19 cellular contexts compared by ENCODE assay signal in genomic region chr2:223908304-223909047, GRCh38. TPM values are rescaled to one million over a fixed set of nuclear protein-coding genes. Genes with fewer than 3 reads are reported as not detected.
DNase-seq lines count a peak whose midpoint lies in the region; ATAC-seq and TF ChIP-seq lines count a peak whose summit lies in the region.
"Had no signal": no experiment of that assay in that cellular context is flagged by ENCODE, and none has a peak within 500 bp of the region (broad histone marks: within the 10 kb centered on the region; RNA-seq: fewer than 3 reads in every experiment).

No MANE protein-coding gene starts in this region.

- H3K9me3 Mint-ChIP-seq in activated T-cell treated with anti-CD3 and anti-CD28 coated beads, Interleukin-2, amount 50 U/mL, for 24 hours: no peaks in the 10 kb centered on the region
- no peaks in the 10 kb centered on the region for H3K9me3 Mint-ChIP-seq in IgD-negative memory B cell
- H3K9me3 Mint-ChIP-seq in stimulated activated memory B cell treated with anti-CD40 and anti-IgM and Interleukin-4, amounts not matched to agents 10 μg/mL and 1 μg/mL and 100 μg/mL, for 72 hours: no peaks in the 10 kb centered on the region
- H3K9me3 Mint-ChIP-seq: CD8-positive, alpha-beta memory T cell had no signal

- ATAC-seq in left lung (peak; percentile 65), GM18505 (IDR thresholded peaks at IDR 0.05; ENCODE audit: unreplicated experiment) (no peak)
- peak; percentile 54 for ATAC-seq in stimulated activated memory B cell treated with anti-CD40 and anti-IgM and Interleukin-4, amounts not matched to agents 10 μg/mL and 1 μg/mL and 100 μg/mL, for 72 hours
- ATAC-seq: Panc1 had no signal

- no peaks in the 10 kb centered on the region for H3K27me3 Mint-ChIP-seq in activated T-cell treated with anti-CD3 and anti-CD28 coated beads, Interleukin-2, amount 50 U/mL, for 24 hours
- H3K27me3 Mint-ChIP-seq in IgD-negative memory B cell: no peaks in the 10 kb centered on the region
- H3K27me3 Mint-ChIP-seq in stimulated activated memory B cell treated with anti-CD40 and anti-IgM and Interleukin-4, amounts not matched to agents 10 μg/mL and 1 μg/mL and 100 μg/mL, for 72 hours: no peaks in the 10 kb centered on the region
- H3K27me3 Mint-ChIP-seq: CD8-positive, alpha-beta memory T cell had no signal

- H3K27ac ChIP-seq in left lung: peak overlapping the region in 1 of 2 donors; percentile 15
- H3K27ac ChIP-seq: ascending aorta, left ventricle myocardium inferior, psoas muscle had no signal

- peaks cover 46% of the 10 kb centered on the region for H3K36me3 Mint-ChIP-seq in activated T-cell treated with anti-CD3 and anti-CD28 coated beads, Interleukin-2, amount 50 U/mL, for 24 hours (ENCODE audit: low read depth)
- H3K36me3 Mint-ChIP-seq in IgD-negative memory B cell: peaks cover 2% of the 10 kb centered on the region
- peaks cover 47% of the 10 kb centered on the region for H3K36me3 Mint-ChIP-seq in stimulated activated memory B cell treated with anti-CD40 and anti-IgM and Interleukin-4, amounts not matched to agents 10 μg/mL and 1 μg/mL and 100 μg/mL, for 72 hours

- H3K27me3 ChIP-seq in left lung: no peaks in the 10 kb centered on the region
- H3K27me3 ChIP-seq: ascending aorta, spleen had no signal

- peaks cover 0 to 19% of the 10 kb centered on the region in 2 donors for H3K4me1 ChIP-seq in left lung

- H3K27ac Mint-ChIP-seq in activated T-cell treated with anti-CD3 and anti-CD28 coated beads, Interleukin-2, amount 50 U/mL, for 24 hours: peak overlapping the region; percentile 6
- peak overlapping the region in 2 of 3 donors; percentile 64 to 72 for H3K27ac Mint-ChIP-seq in IgD-negative memory B cell
- H3K27ac Mint-ChIP-seq in stimulated activated memory B cell treated with anti-CD40 and anti-IgM and Interleukin-4, amounts not matched to agents 10 μg/mL and 1 μg/mL and 100 μg/mL, for 72 hours: peak overlapping the region; percentile 80

- TF ChIP-seq CTCF in left lung (IDR thresholded peaks at IDR 0.05) (no peak), foreskin fibroblast (IDR thresholded peaks at IDR 0.05; ENCODE audit: low read depth, low read length) (no peak)

- no peak for DNase-seq in activated T-cell treated with anti-CD3 and anti-CD28 coated beads, Interleukin-2, amount 50 U/mL, for 24 hours
- DNase-seq in activated T-cell treated with anti-CD3 and anti-CD28 coated beads, Interleukin-2, amount 50 U/mL, for 48 hours: no peak
- DNase-seq in left lung (no peak), occipital lobe (lab: John Stamatoyannopoulos, UW) (no peak), foreskin fibroblast (no peak)
- DNase-seq: activated CD4-positive, alpha-beta T cell treated with anti-CD3 and anti-CD28 coated beads, Interleukin-2, amount 50 U/mL, for 4 hours; activated effector memory CD4-positive, alpha-beta T cell treated with anti-CD3 and anti-CD28 coated beads, Interleukin-2, amount 50 U/mL, for 16 hours; CD8-positive, alpha-beta memory T cell; foreskin melanocyte; left ventricle myocardium inferior; NCI-H1436; psoas muscle; SK-N-SH; spleen had no signal

- intact Hi-C loops in left lung (cut with DNase I): no loop called here

- H3K36me3 ChIP-seq in left lung: peaks cover 0 to 18% of the 10 kb centered on the region in 2 donors

- TF ChIP-seq POLR2A in GM18505 (IDR thresholded peaks at IDR 0.05; ENCODE audit: borderline replicate concordance, extremely low read depth, insufficient read depth, insufficient read length): no peak

- H3K9me3 ChIP-seq in left lung: no peaks in the 10 kb centered on the region
- H3K9me3 ChIP-seq: ascending aorta, left ventricle myocardium inferior, psoas muscle, SK-N-SH, spleen had no signal

- peaks cover 11% of the 10 kb centered on the region for H3K4me1 Mint-ChIP-seq in activated T-cell treated with anti-CD3 and anti-CD28 coated beads, Interleukin-2, amount 50 U/mL, for 24 hours (ENCODE audit: low read depth)
- peaks cover 11 to 22% (median 21%) of the 10 kb centered on the region in 3 donors for H3K4me1 Mint-ChIP-seq in IgD-negative memory B cell
- peaks cover 40% of the 10 kb centered on the region for H3K4me1 Mint-ChIP-seq in stimulated activated memory B cell treated with anti-CD40 and anti-IgM and Interleukin-4, amounts not matched to agents 10 μg/mL and 1 μg/mL and 100 μg/mL, for 72 hours

- no peak overlapping the region for H3K4me3 Mint-ChIP-seq in activated T-cell treated with anti-CD3 and anti-CD28 coated beads, Interleukin-2, amount 50 U/mL, for 24 hours
- H3K4me3 Mint-ChIP-seq in IgD-negative memory B cell: no peak overlapping the region
- H3K4me3 Mint-ChIP-seq in stimulated activated memory B cell treated with anti-CD40 and anti-IgM and Interleukin-4, amounts not matched to agents 10 μg/mL and 1 μg/mL and 100 μg/mL, for 72 hours: peak overlapping the region; percentile 1
- H3K4me3 Mint-ChIP-seq: CD8-positive, alpha-beta memory T cell had no signal

- no peak overlapping the region for H3K4me3 ChIP-seq in left lung
- no peak overlapping the region for H3K4me3 ChIP-seq in foreskin fibroblast (ENCODE audit: low read depth in 1 of 2, low read length in 2 of 2)
- H3K4me3 ChIP-seq: ascending aorta, left ventricle myocardium inferior, psoas muscle, spleen had no signal

RNA-seq across cellular contexts. Expression of gene WDFY1, which starts 36.7 kb away (rescaled TPM):
- polyA plus RNA-seq in IgD-negative memory B cell: 36.1 TPM
- total RNA-seq in left lung: 10 to 100 TPM; 45.5 to 46.3 TPM
- 67.8 TPM for total RNA-seq in occipital lobe

RNA-seq across cellular contexts. Expression of gene MRPL44, which starts 48.8 kb away (rescaled TPM):
- polyA plus RNA-seq in IgD-negative memory B cell: 39.8 TPM
- 10 to 100 TPM; 23.1 to 24.3 TPM for total RNA-seq in left lung
- 80.2 TPM for total RNA-seq in occipital lobe

Comparison
In these comparisons a context has a peak if more than half of its experiments do, and no peak if none do; other contexts are left out.
1. H3K27ac Mint-ChIP-seq: peak in every context shown above with its lines; median percentile 80 in stimulated activated memory B cell treated with anti-CD40 and anti-IgM and Interleukin-4, amounts not matched to agents 10 μg/mL and 1 μg/mL and 100 μg/mL, for 72 hours; 68 in IgD-negative memory B cell; 6 in activated T-cell treated with anti-CD3 and anti-CD28 coated beads, Interleukin-2, amount 50 U/mL, for 24 hours.